Comparison of ENCODE assay signal across 11 cellular contexts in the genomic region with DNA sequence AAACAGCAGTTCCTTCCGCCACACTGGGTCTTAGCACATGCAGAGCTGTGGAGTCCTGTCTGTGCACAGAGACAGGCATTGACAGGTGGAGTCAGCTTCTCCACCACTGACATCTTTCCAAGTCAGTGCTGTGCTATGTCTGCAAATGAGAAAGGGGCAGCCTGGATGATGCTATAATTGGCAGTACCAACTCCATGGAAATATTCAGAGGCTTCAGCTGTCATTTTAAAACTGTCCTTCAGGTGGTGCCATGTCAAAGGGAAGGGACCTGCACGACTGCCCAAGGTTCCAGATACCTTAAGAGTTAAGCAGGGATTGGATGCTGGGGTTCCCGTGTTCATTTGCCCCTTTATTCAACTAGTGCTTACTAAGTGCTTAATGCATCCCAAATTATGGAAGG.
DNase-seq lines count a peak whose midpoint lies in the region; ATAC-seq lines count a peak whose summit lies in the region.
"Had no signal": no experiment of that assay in that cellular context is flagged by ENCODE, and none has a peak within 500 bp of the region (broad histone marks: within the 10 kb centered on the region; RNA-seq: fewer than 3 reads in every experiment).

No MANE protein-coding gene starts in this region.

- no peaks in the 10 kb centered on the region for H3K4me1 Mint-ChIP-seq in activated CD4-positive, alpha-beta T cell treated with anti-CD3 and anti-CD28 coated beads, Interleukin-2, amount 10 ng/mL, durations not matched to agents 7 days and 5 days
- no peaks in the 10 kb centered on the region for H3K4me1 Mint-ChIP-seq in effector memory CD8-positive, alpha-beta T cell (ENCODE audit: low read depth in 2 of 2)
- peaks cover 11% of the 10 kb centered on the region for H3K4me1 Mint-ChIP-seq in stimulated activated effector memory CD8-positive, alpha-beta T cell treated with anti-CD3 and anti-CD28 coated beads, Interleukin-12 subunit alpha, Interleukin-12 subunit beta, amount 100 ng/mL, for 72 hours
- H3K4me1 Mint-ChIP-seq: CD4-positive, CD25-positive, alpha-beta regulatory T cell had no signal

- no peaks in the 10 kb centered on the region for H3K36me3 Mint-ChIP-seq in activated CD4-positive, alpha-beta T cell treated with anti-CD3 and anti-CD28 coated beads, Interleukin-2, amount 10 ng/mL, durations not matched to agents 7 days and 5 days (ENCODE audit: low read depth)
- no peaks in the 10 kb centered on the region for H3K36me3 Mint-ChIP-seq in effector memory CD8-positive, alpha-beta T cell (ENCODE audit: insufficient read depth)
- no peaks in the 10 kb centered on the region for H3K36me3 Mint-ChIP-seq in stimulated activated effector memory CD8-positive, alpha-beta T cell treated with anti-CD3 and anti-CD28 coated beads, Interleukin-12 subunit alpha, Interleukin-12 subunit beta, amount 100 ng/mL, for 72 hours
- H3K36me3 Mint-ChIP-seq: activated naive CD4-positive, alpha-beta T cell treated with anti-CD3 and anti-CD28 coated beads, Interleukin-2, amount 50 U/mL, for 72 hours; CD4-positive, CD25-positive, alpha-beta regulatory T cell; naive thymus-derived CD8-positive, alpha-beta T cell had no signal

- DNase-seq in activated CD4-positive, alpha-beta T cell treated with anti-CD3 and anti-CD28 coated beads, Interleukin-2, amount 10 ng/mL, durations not matched to agents 7 days and 5 days = peak; percentile 19
- no peak for DNase-seq in activated CD4-positive, alpha-beta T cell treated with anti-CD3 and anti-CD28 coated beads for 4 hours
- peak; percentile 63 for DNase-seq in NCI-H146 (lab: John Stamatoyannopoulos, UW)
- no peak for DNase-seq in effector memory CD8-positive, alpha-beta T cell
- no peak for DNase-seq in stimulated activated effector memory CD8-positive, alpha-beta T cell treated with anti-CD3 and anti-CD28 coated beads, Interleukin-12 subunit alpha, Interleukin-12 subunit beta, amount 100 ng/mL, for 72 hours (ENCODE audit: low spot score in 2 of 2)

- H3K27me3 Mint-ChIP-seq in activated CD4-positive, alpha-beta T cell treated with anti-CD3 and anti-CD28 coated beads, Interleukin-2, amount 10 ng/mL, durations not matched to agents 7 days and 5 days = peaks cover 6% of the 10 kb centered on the region
- H3K27me3 Mint-ChIP-seq in effector memory CD8-positive, alpha-beta T cell = peaks cover 5 to 18% of the 10 kb centered on the region in 2 donors

- CTCF ChIA-PET in activated CD4-positive, alpha-beta T cell treated with anti-CD3 and anti-CD28 coated beads, Interleukin-2, amount 10 ng/mL, durations not matched to agents 7 days and 5 days (lab: Charles Lee) = interaction anchor here (0.6 to 0.8 kb wide), 2 partner anchors 579 to 999 kb away, joined by 3 read pairs; no protein-coding TSS in a partner anchor

- no peaks in the 10 kb centered on the region for H3K9me3 Mint-ChIP-seq in activated CD4-positive, alpha-beta T cell treated with anti-CD3 and anti-CD28 coated beads, Interleukin-2, amount 10 ng/mL, durations not matched to agents 7 days and 5 days
- H3K9me3 Mint-ChIP-seq in effector memory CD8-positive, alpha-beta T cell = no peaks in the 10 kb centered on the region
- H3K9me3 Mint-ChIP-seq in stimulated activated effector memory CD8-positive, alpha-beta T cell treated with anti-CD3 and anti-CD28 coated beads, Interleukin-12 subunit alpha, Interleukin-12 subunit beta, amount 100 ng/mL, for 72 hours = no peaks in the 10 kb centered on the region
- H3K9me3 Mint-ChIP-seq: activated naive CD4-positive, alpha-beta T cell treated with anti-CD3 and anti-CD28 coated beads, Interleukin-2, amount 50 U/mL, for 72 hours; CD4-positive, CD25-positive, alpha-beta regulatory T cell; naive thymus-derived CD8-positive, alpha-beta T cell had no signal

- H3K4me3 Mint-ChIP-seq in activated CD4-positive, alpha-beta T cell treated with anti-CD3 and anti-CD28 coated beads, Interleukin-2, amount 10 ng/mL, durations not matched to agents 7 days and 5 days = no peak overlapping the region
- H3K4me3 Mint-ChIP-seq in effector memory CD8-positive, alpha-beta T cell = no peak overlapping the region
- H3K4me3 Mint-ChIP-seq in stimulated activated effector memory CD8-positive, alpha-beta T cell treated with anti-CD3 and anti-CD28 coated beads, Interleukin-12 subunit alpha, Interleukin-12 subunit beta, amount 100 ng/mL, for 72 hours = no peak overlapping the region
- H3K4me3 Mint-ChIP-seq: CD4-positive, CD25-positive, alpha-beta regulatory T cell; naive thymus-derived CD8-positive, alpha-beta T cell had no signal

- POLR2A ChIA-PET in activated CD4-positive, alpha-beta T cell treated with anti-CD3 and anti-CD28 coated beads, Interleukin-2, amount 10 ng/mL, durations not matched to agents 7 days and 5 days (lab: Charles Lee) = no interaction called here

- H3K27ac Mint-ChIP-seq in activated CD4-positive, alpha-beta T cell treated with anti-CD3 and anti-CD28 coated beads, Interleukin-2, amount 10 ng/mL, durations not matched to agents 7 days and 5 days = no peak overlapping the region
- no peak overlapping the region for H3K27ac Mint-ChIP-seq in effector memory CD8-positive, alpha-beta T cell
- H3K27ac Mint-ChIP-seq in stimulated activated effector memory CD8-positive, alpha-beta T cell treated with anti-CD3 and anti-CD28 coated beads, Interleukin-12 subunit alpha, Interleukin-12 subunit beta, amount 100 ng/mL, for 72 hours = no peak overlapping the region
- H3K27ac Mint-ChIP-seq: activated naive CD4-positive, alpha-beta T cell treated with anti-CD3 and anti-CD28 coated beads, Interleukin-2, amount 50 U/mL, for 72 hours; CD4-positive, CD25-positive, alpha-beta regulatory T cell; naive thymus-derived CD8-positive, alpha-beta T cell had no signal

- peak; percentile 14 for ATAC-seq in effector memory CD8-positive, alpha-beta T cell (replicated peaks)
- ATAC-seq in stimulated activated effector memory CD8-positive, alpha-beta T cell treated with anti-CD3 and anti-CD28 coated beads, Interleukin-12 subunit alpha, Interleukin-12 subunit beta, amount 100 ng/mL, for 72 hours = peak; percentile 57
- ATAC-seq in GM18517 (IDR thresholded peaks at IDR 0.05; ENCODE audit: unreplicated experiment) = no peak
- no peak for ATAC-seq in HG03442 (IDR thresholded peaks at IDR 0.05; ENCODE audit: unreplicated experiment)
- ATAC-seq in HG02610 (IDR thresholded peaks at IDR 0.05; ENCODE audit: unreplicated experiment) = no peak
- ATAC-seq: activated naive CD4-positive, alpha-beta T cell treated with anti-CD3 and anti-CD28 coated beads, Interleukin-2, amount 50 U/mL, for 72 hours had no signal

Comparison
In these comparisons a context has a peak if more than half of its experiments do, and no peak if none do; other contexts are left out.
1. DNase-seq: peak in activated CD4-positive, alpha-beta T cell treated with anti-CD3 and anti-CD28 coated beads, Interleukin-2, amount 10 ng/mL, durations not matched to agents 7 days and 5 days (single experiment) and NCI-H146 (single experiment); none in activated CD4-positive, alpha-beta T cell treated with anti-CD3 and anti-CD28 coated beads for 4 hours (0 of 2), effector memory CD8-positive, alpha-beta T cell (0 of 3) and stimulated activated effector memory CD8-positive, alpha-beta T cell treated with anti-CD3 and anti-CD28 coated beads, Interleukin-12 subunit alpha, Interleukin-12 subunit beta, amount 100 ng/mL, for 72 hours (0 of 2).
2. ATAC-seq: peak in effector memory CD8-positive, alpha-beta T cell (single experiment) and stimulated activated effector memory CD8-positive, alpha-beta T cell treated with anti-CD3 and anti-CD28 coated beads, Interleukin-12 subunit alpha, Interleukin-12 subunit beta, amount 100 ng/mL, for 72 hours (single experiment); none in GM18517 (single experiment), HG03442 (single experiment) and HG02610 (single experiment).